In genomic region chr20:51284871-51285270, GRCh38 we compare ENCODE assay signal across 25 cellular contexts.
"Had no signal": no experiment of that assay in that cellular context is flagged by ENCODE, and none has a peak within 500 bp of the region (broad histone marks: within the 10 kb centered on the region; RNA-seq: fewer than 3 reads in every experiment).

No MANE protein-coding gene starts in this region.

- H3K27me3 ChIP-seq: breast epithelium, MG63 had no signal

- H3K27ac ChIP-seq: breast epithelium, RWPE1, SJSA1 had no signal

- DNase-seq: activated CD4-positive, alpha-beta T cell treated with anti-CD3 and anti-CD28 coated beads for 4 hours; activated CD8-positive, alpha-beta memory T cell treated with anti-CD3 and anti-CD28 coated beads, Interleukin-2, amount 50 U/mL, for 4 hours; activated CD8-positive, alpha-beta T cell treated with anti-CD3 and anti-CD28 coated beads for 36 hours; activated gamma-delta T cell treated with Interleukin-2 at 50 U/mL for 16 hours; activated naive CD4-positive, alpha-beta T cell treated with anti-CD3 and anti-CD28 coated beads, Interleukin-2, amount 10 ng/mL, durations not matched to agents 7 days and 5 days; activated naive CD8-positive, alpha-beta T cell treated with anti-CD3 and anti-CD28 coated beads for 36 hours; activated T-cell treated with anti-CD3 and anti-CD28 coated beads, Interleukin-2, amount 50 U/mL, for 72 hours; MG63; MV-4-11; NCI-H1105; NCI-H1436 treated with DMSO at 0.1 percent for 48 hours; NCI-H187; NCI-H2081; NCI-H510A treated with DMSO at 0.1 percent for 48 hours; NCI-H69; NK-92 treated with Interleukin-12 subunit alpha and Interleukin-12 subunit beta, amount 100 ng/mL, for 24 hours; OCI-M1; Right ventricle myocardium superior; SW 1271 had no signal

- H3K4me1 ChIP-seq: breast epithelium, SJSA1 had no signal

- H3K36me3 ChIP-seq: breast epithelium, MG63, SJSA1 had no signal

- ATAC-seq: activated CD4-positive, CD25-positive, alpha-beta regulatory T cell treated with anti-CD3 and anti-CD28 coated beads, Interleukin-2, amount 50 U/mL, for 24 hours; activated CD8-positive, alpha-beta T cell treated with anti-CD3 and anti-CD28 coated beads for 36 hours; activated T-cell treated with anti-CD3 and anti-CD28 coated beads, Interleukin-2, amount 50 U/mL, for 72 hours; Panc1; SK-N-SH treated with all-trans-retinoic acid at 6 μM for 48 hours had no signal

- H3K9me3 ChIP-seq: SJSA1 had no signal

- H3K4me3 ChIP-seq: breast epithelium, MG63, SJSA1 had no signal
